Comparison of ENCODE assay signal across 30 cellular contexts in the genomic region with DNA sequence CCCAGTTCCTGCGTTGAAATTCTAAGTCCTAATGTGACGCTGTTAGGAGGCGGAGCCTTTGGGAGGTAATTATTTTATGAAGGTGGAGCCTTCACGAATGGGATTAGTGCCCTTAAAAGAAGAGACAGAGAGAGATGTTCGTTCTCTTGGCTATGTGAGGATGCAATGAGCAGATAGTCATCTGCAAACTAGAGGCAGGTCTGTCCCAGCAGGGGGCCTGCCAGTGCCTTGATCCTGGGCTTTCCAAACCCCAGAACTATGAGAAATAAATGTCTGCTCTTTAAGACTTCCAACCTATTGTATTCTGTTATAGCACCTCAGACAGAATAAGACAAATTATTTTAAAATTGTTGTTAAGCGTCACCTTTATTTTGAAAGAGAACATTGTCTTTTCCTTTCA.
"Had no signal": no experiment of that assay in that cellular context is flagged by ENCODE, and none has a peak within 500 bp of the region (broad histone marks: within the 10 kb centered on the region; RNA-seq: fewer than 3 reads in every experiment).

No MANE protein-coding gene starts in this region.

- DNase-seq: hypothalamus; immature natural killer cell; kidney; left colon; left lung; lower lobe of right lung; mammary epithelial cell; mesenchymal stem cell; naive B cell; natural killer cell; nephron progenitor cell; occipital lobe; ovary; right cardiac atrium; stimulated activated CD4-positive, alpha-beta T cell treated with anti-CD3 and anti-CD28 coated beads, Interleukin-12 subunit alpha, Interleukin-12 subunit beta, amount 100 ng/mL, for 4 hours; stimulated activated CD4-positive, alpha-beta T cell treated with anti-CD3 and anti-CD28 coated beads, Interleukin-15, amount 100 ng/mL, for 24 hours; stimulated activated CD4-positive, alpha-beta T cell treated with anti-CD3 and anti-CD28 coated beads, Interleukin-2, amount 100 ng/mL, for 24 hours; stimulated activated CD4-positive, alpha-beta T cell treated with anti-CD3 and anti-CD28 coated beads, Interleukin-4, amount 100 ng/mL, for 1 hour; stimulated activated naive B cell treated with anti-CD40 and anti-IgM and Interleukin-4, amounts not matched to agents 10 μg/mL and 1 μg/mL and 100 μg/mL, for 72 hours; stimulated activated naive CD8-positive, alpha-beta T cell treated with anti-CD3 and anti-CD28 coated beads, Interleukin-15, Interleukin-2, amounts not matched to agents 100 U/mL and 50 U/mL, for 24 hours; stomach; testis; thyroid gland; transverse colon; upper lobe of left lung had no signal

- H3K9ac ChIP-seq: neural progenitor cell had no signal

- H3K4me2 ChIP-seq: neural progenitor cell had no signal

- H2AFZ ChIP-seq: neural progenitor cell had no signal

- H3K36me3 ChIP-seq: left lung, lower lobe of right lung, neural progenitor cell, neutrophil, ovary, stomach, thyroid gland, transverse colon, upper lobe of left lung, vagina had no signal

- H3K27ac ChIP-seq: left lung, lower lobe of right lung, neural progenitor cell, neutrophil, ovary, skin epidermis, stomach, testis, thyroid gland, transverse colon, upper lobe of left lung, vagina had no signal

- H3K4me1 ChIP-seq: left lung, lower lobe of right lung, neural progenitor cell, stomach, testis, thyroid gland, transverse colon, upper lobe of left lung had no signal

- H3K9me3 ChIP-seq: left lung, lower lobe of right lung, neutrophil, ovary, stomach, testis, thyroid gland, transverse colon, upper lobe of left lung, vagina had no signal

- ATAC-seq: left colon; left lung; lower lobe of right lung; natural killer cell; right cardiac atrium; sciatic nerve; stimulated activated naive B cell treated with anti-CD40 and anti-IgM and Interleukin-4, amounts not matched to agents 10 μg/mL and 1 μg/mL and 100 μg/mL, for 72 hours; stimulated activated naive CD8-positive, alpha-beta T cell treated with anti-CD3 and anti-CD28 coated beads, Interleukin-15, Interleukin-2, amounts not matched to agents 100 U/mL and 50 U/mL, for 24 hours had no signal

- H3K27me3 ChIP-seq: neural progenitor cell, ovary, testis, upper lobe of left lung, vagina had no signal

- H3K4me3 ChIP-seq: left lung, lower lobe of right lung, neural progenitor cell, ovary, skin epidermis, stomach, testis, thyroid gland, transverse colon, upper lobe of left lung, vagina had no signal
